Comparison of ENCODE assay signal across 3 cellular contexts in genomic region chrX:153863251-153863991, GRCh38.
TF ChIP-seq lines count a peak whose summit lies in the region.

No MANE protein-coding gene starts in this region.

TF ChIP-seq in SK-N-SH, 30 proteins besides CTCF, POLR2A, EP300 and RAD21 (continues in another document):
- TF ChIP-seq JUND (IDR thresholded peaks at IDR 0.05), result no peak
- no peak for TF ChIP-seq MXI1 (IDR thresholded peaks at IDR 0.05; ENCODE audit: low read depth, low read length)
- TF ChIP-seq SMC3 (IDR thresholded peaks at IDR 0.05; ENCODE audit: low read depth, low read length), result no peak
- TF ChIP-seq NFIC (IDR thresholded peaks at IDR 0.05; ENCODE audit: borderline replicate concordance), result no peak
- no peak for TF ChIP-seq TAF1 (IDR thresholded peaks at IDR 0.05; ENCODE audit: borderline replicate concordance, low read depth, low read length)
- no peak for TF ChIP-seq MEF2A (IDR thresholded peaks at IDR 0.05; ENCODE audit: borderline replicate concordance, low read depth)
- no peak for TF ChIP-seq YY1 (IDR thresholded peaks at IDR 0.05; ENCODE audit: low read depth)
- no peak for TF ChIP-seq TCF12 (IDR thresholded peaks at IDR 0.05)
- TF ChIP-seq USF1 (IDR thresholded peaks at IDR 0.05; ENCODE audit: borderline replicate concordance, low read depth), result no peak
- TF ChIP-seq FOXM1 (IDR thresholded peaks at IDR 0.05; ENCODE audit: low read depth), result no peak
- no peak for TF ChIP-seq NRF1 (IDR thresholded peaks at IDR 0.05; ENCODE audit: low read depth, low read length)
- TF ChIP-seq RFX5 (IDR thresholded peaks at IDR 0.05; ENCODE audit: low read length), result no peak
- no peak for TF ChIP-seq MAX (IDR thresholded peaks at IDR 0.05; ENCODE audit: low read depth)
- TF ChIP-seq SIN3A (IDR thresholded peaks at IDR 0.05; ENCODE audit: borderline replicate concordance, low read depth, low read length), result no peak
- no peak for TF ChIP-seq PBX3 (IDR thresholded peaks at IDR 0.05)
- TF ChIP-seq RXRA (IDR thresholded peaks at IDR 0.05; ENCODE audit: borderline replicate concordance, low read depth), result no peak
- TF ChIP-seq REST (IDR thresholded peaks at IDR 0.05; ENCODE audit: low read depth, low read length), result no peak
- TF ChIP-seq GABPA (IDR thresholded peaks at IDR 0.05; ENCODE audit: low read depth), result no peak
- no peak for TF ChIP-seq FOXJ3 (CRISPR knock-in tag; IDR thresholded peaks at IDR 0.05)

TF ChIP-seq in SK-N-SH treated with all-trans-retinoic acid at 6 μM for 48 hours, 23 proteins besides CTCF, POLR2A, EP300 and RAD21:
- TF ChIP-seq ESRRG (CRISPR knock-in tag; IDR thresholded peaks at IDR 0.05) (no peak), CREB5 (CRISPR knock-in tag; IDR thresholded peaks at IDR 0.05; ENCODE audit: low read depth) (no peak), ZFP30 (CRISPR knock-in tag; IDR thresholded peaks at IDR 0.05) (no peak), ZNF565 (CRISPR knock-in tag; conservative IDR thresholded peaks at IDR 0.05; ENCODE audit: low read depth) (no peak), SNAI2 (CRISPR knock-in tag; IDR thresholded peaks at IDR 0.05) (no peak), TSHZ2 (CRISPR knock-in tag; IDR thresholded peaks at IDR 0.05) (no peak), CSRNP3 (CRISPR knock-in tag; IDR thresholded peaks at IDR 0.05) (no peak), ZNF70 (CRISPR knock-in tag; IDR thresholded peaks at IDR 0.05) (no peak), ISL1 (CRISPR knock-in tag; IDR thresholded peaks at IDR 0.05) (no peak), ZFP3 (CRISPR knock-in tag; IDR thresholded peaks at IDR 0.05) (no peak), TOX (CRISPR knock-in tag; IDR thresholded peaks at IDR 0.05; ENCODE audit: borderline replicate concordance) (no peak), POU6F1 (CRISPR knock-in tag; IDR thresholded peaks at IDR 0.05; ENCODE audit: borderline replicate concordance, low read depth) (no peak), RARB (CRISPR knock-in tag; IDR thresholded peaks at IDR 0.05) (no peak), PPARA (CRISPR knock-in tag; IDR thresholded peaks at IDR 0.05; ENCODE audit: borderline replicate concordance) (no peak), ZC3H10 (CRISPR knock-in tag; IDR thresholded peaks at IDR 0.05) (no peak)

TF ChIP-seq in H1, 55 proteins besides CTCF, POLR2A, EP300 and RAD21:
- TF ChIP-seq E2F6 (IDR thresholded peaks at IDR 0.05) (peak; percentile 58; the same call in 1 of the 2 replicates), CHD2 (IDR thresholded peaks at IDR 0.05; ENCODE audit: low read length) (no peak), BACH1 (IDR thresholded peaks at IDR 0.05; ENCODE audit: low read length) (no peak), MAX (IDR thresholded peaks at IDR 0.05) (0 out of 2 replicates have a peak, but pooled peaks have one; percentile 16), PHF8 (conservative IDR thresholded peaks at IDR 0.05; ENCODE audit: low read depth, low read length) (no peak)
